ENCODE assay signal across 17 cellular contexts in the genomic region with DNA sequence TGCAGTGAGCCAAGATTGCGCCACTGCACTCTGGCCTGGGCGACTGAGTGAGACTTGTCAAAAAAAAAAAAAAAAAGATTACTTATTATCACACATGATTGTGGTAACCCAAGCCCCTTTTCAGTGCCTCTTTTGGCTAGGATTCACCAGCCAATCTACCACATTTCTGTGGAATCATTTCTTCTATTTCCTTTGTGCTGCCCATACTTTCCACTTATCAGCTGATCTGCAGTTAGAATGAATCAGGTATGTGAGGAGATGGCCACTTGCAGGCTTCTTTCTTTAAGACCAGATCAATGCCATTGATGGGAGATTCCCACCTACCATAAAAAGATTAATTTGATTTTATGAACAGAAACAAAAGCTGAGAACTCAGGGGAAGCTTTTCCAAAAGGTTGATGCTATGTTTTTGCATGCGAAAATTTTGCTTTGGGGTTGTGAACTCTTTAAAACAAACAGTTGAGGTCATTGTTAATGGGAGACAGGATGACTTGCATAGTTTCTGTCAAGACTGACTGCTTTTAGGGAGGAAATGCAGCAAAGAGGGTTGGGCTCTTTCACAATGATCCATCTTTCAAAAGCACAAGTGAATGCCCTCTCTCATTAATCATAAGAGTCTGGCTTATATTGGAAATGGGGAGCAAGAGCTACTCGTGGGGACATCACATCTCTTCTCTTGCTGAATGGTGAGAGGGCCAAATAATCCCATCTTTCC.
A peak's percentile ranks its signal among the peaks of the same experiment; 100 is the strongest.
DNase-seq lines count a peak whose midpoint lies in the region; ATAC-seq and TF ChIP-seq lines count a peak whose summit lies in the region.
"Had no signal": no experiment of that assay in that cellular context is flagged by ENCODE, and none has a peak within 500 bp of the region (broad histone marks: within the 10 kb centered on the region; RNA-seq: fewer than 3 reads in every experiment).

No MANE protein-coding gene starts in this region.

- no peaks in the 10 kb centered on the region for H3K36me3 Mint-ChIP-seq in CD4-positive, alpha-beta T cell (ENCODE audit: low read depth)

- no peak overlapping the region for H3K4me3 ChIP-seq in choroid plexus epithelial cell (ENCODE audit: low read depth, low read length)
- H3K4me3 ChIP-seq: BLaER1, GM23338, tibial nerve had no signal

- H3K9me3 ChIP-seq in CD4-positive, alpha-beta T cell (ENCODE audit: control insufficient read depth, low read length) = no peaks in the 10 kb centered on the region
- H3K9me3 ChIP-seq: BLaER1, tibial nerve had no signal

- no peaks in the 10 kb centered on the region for H3K9me3 Mint-ChIP-seq in CD4-positive, alpha-beta T cell
- H3K9me3 Mint-ChIP-seq: GM23338 had no signal

- no peak for TF ChIP-seq CTCF in choroid plexus epithelial cell (conservative IDR thresholded peaks at IDR 0.05; ENCODE audit: low read depth, low read length)
- no peak for TF ChIP-seq CTCF in CD4-positive, alpha-beta T cell (IDR thresholded peaks at IDR 0.05)

- no peak overlapping the region for H3K27ac Mint-ChIP-seq in CD4-positive, alpha-beta T cell
- H3K27ac Mint-ChIP-seq: GM23338 had no signal

- ATAC-seq in CD4-positive, alpha-beta T cell (ENCODE audit: poor library complexity) = no peak
- no peak for ATAC-seq in GM21786 (IDR thresholded peaks at IDR 0.05; ENCODE audit: unreplicated experiment)
- ATAC-seq: foreskin keratinocyte, GM23338, Panc1 had no signal

- CTCF ChIA-PET in CD4-positive, alpha-beta T cell (lab: Charles Lee) = no interaction called here

- no peak overlapping the region for H3K27ac ChIP-seq in CD4-positive, alpha-beta T cell (ENCODE audit: low read depth, low read length)
- H3K27ac ChIP-seq: BLaER1, foreskin keratinocyte, tibial nerve had no signal

- DNase-seq in AG08395 (ENCODE audit: low spot score) (peak; percentile 25), M059J (ENCODE audit: low read depth) (peak; percentile 74), choroid plexus epithelial cell (ENCODE audit: low read depth) (peak; percentile 89), kidney tubule cell (ENCODE audit: low spot score) (peak; percentile 81), middle frontal gyrus (ENCODE audit: extremely low spot score, low spot score) (no peak), OCI-M1 (lab: John Stamatoyannopoulos, UW) (no peak)
- DNase-seq in CD4-positive, alpha-beta T cell = no peak
- DNase-seq: activated gamma-delta T cell treated with Interleukin-2 at 50 U/mL for 16 hours, cerebellar nuclear complex, NCI-H1436, NCI-H510A treated with DMSO at 0.1 percent for 48 hours had no signal

- no peaks in the 10 kb centered on the region for H3K27me3 ChIP-seq in CD4-positive, alpha-beta T cell (ENCODE audit: control insufficient read depth, insufficient read depth, low read length)
- H3K27me3 ChIP-seq: BLaER1, foreskin keratinocyte, tibial nerve had no signal

- H3K4me1 Mint-ChIP-seq in CD4-positive, alpha-beta T cell (ENCODE audit: low read depth) = no peaks in the 10 kb centered on the region

- POLR2A ChIA-PET in CD4-positive, alpha-beta T cell (lab: Charles Lee) = no interaction called here

- intact Hi-C loops in CD4-positive, alpha-beta T cell (cut with DNase I, micrococcal nuclease) = no loop called here

- H3K27me3 Mint-ChIP-seq in CD4-positive, alpha-beta T cell = no peaks in the 10 kb centered on the region

- H3K4me3 Mint-ChIP-seq in CD4-positive, alpha-beta T cell = no peak overlapping the region
- H3K4me3 Mint-ChIP-seq: GM23338 had no signal

Comparison
In these comparisons a context has a peak if more than half of its experiments do, and no peak if none do; other contexts are left out.
1. DNase-seq: peak in AG08395 (single experiment), M059J (single experiment), choroid plexus epithelial cell (single experiment) and kidney tubule cell (single experiment); none in middle frontal gyrus (single experiment), CD4-positive, alpha-beta T cell (0 of 10) and OCI-M1 (single experiment).